Comparison of ENCODE assay signal across 17 cellular contexts in genomic region chr3:139893963-139894637, GRCh38. TPM values are rescaled to one million over a fixed set of nuclear protein-coding genes. Genes with fewer than 3 reads are reported as not detected.
"Had no signal": no experiment of that assay in that cellular context is flagged by ENCODE, and none has a peak within 500 bp of the region (broad histone marks: within the 10 kb centered on the region; RNA-seq: fewer than 3 reads in every experiment).

No MANE protein-coding gene starts in this region.

- H3K27ac ChIP-seq: brain microvascular endothelial cell, dorsolateral prefrontal cortex, neural progenitor cell had no signal

- H3K36me3 ChIP-seq: brain microvascular endothelial cell, esophagus squamous epithelium, neural progenitor cell had no signal

- H3K9me3 ChIP-seq: esophagus squamous epithelium had no signal

- DNase-seq: activated CD4-positive, alpha-beta T cell treated with anti-CD3 and anti-CD28 coated beads, Interleukin-2, amount 50 U/mL, for 48 hours; activated CD4-positive, CD25-positive, alpha-beta regulatory T cell treated with anti-CD3 and anti-CD28 coated beads, Interleukin-2, amount 50 U/mL, for 72 hours; activated CD8-positive, alpha-beta memory T cell treated with anti-CD3 and anti-CD28 coated beads, Interleukin-2, amount 10 ng/mL, durations not matched to agents 7 days and 5 days; activated effector memory CD4-positive, alpha-beta T cell treated with anti-CD3 and anti-CD28 coated beads, Interleukin-2, amount 50 U/mL, for 16 hours; activated T-cell treated with anti-CD3 and anti-CD28 coated beads, Interleukin-2, amount 50 U/mL, for 24 hours; amygdala; brain microvascular endothelial cell; esophagus squamous epithelium; foreskin fibroblast; head of caudate nucleus; posterior cingulate gyrus; SW 1271 had no signal

- H3K9ac ChIP-seq: neural progenitor cell had no signal

- H3K4me3 ChIP-seq: dorsolateral prefrontal cortex, esophagus squamous epithelium, neural progenitor cell, smooth muscle cell had no signal

- ATAC-seq: activated CD8-positive, alpha-beta memory T cell treated with anti-CD3 and anti-CD28 coated beads, Interleukin-2, amount 10 ng/mL, durations not matched to agents 7 days and 5 days; activated naive CD4-positive, alpha-beta T cell treated with anti-CD3 and anti-CD28 coated beads, Interleukin-2, amount 50 U/mL, for 72 hours; stimulated activated effector memory CD8-positive, alpha-beta T cell treated with anti-CD3 and anti-CD28 coated beads, Interleukin-12 subunit alpha, Interleukin-12 subunit beta, amount 100 ng/mL, for 72 hours had no signal

- H3K27me3 ChIP-seq: brain microvascular endothelial cell, dorsolateral prefrontal cortex, esophagus squamous epithelium, neural progenitor cell had no signal

- H3K4me1 ChIP-seq: esophagus squamous epithelium, neural progenitor cell had no signal

RNA-seq across cellular contexts. Expression of gene CLSTN2, which starts 40.9 kb away (rescaled TPM):
- total RNA-seq: activated naive CD4-positive, alpha-beta T cell treated with anti-CD3 and anti-CD28 coated beads, Interleukin-2, amount 50 U/mL, for 72 hours had no signal
